Comparison of ENCODE assay signal across 21 cellular contexts in the genomic region with DNA sequence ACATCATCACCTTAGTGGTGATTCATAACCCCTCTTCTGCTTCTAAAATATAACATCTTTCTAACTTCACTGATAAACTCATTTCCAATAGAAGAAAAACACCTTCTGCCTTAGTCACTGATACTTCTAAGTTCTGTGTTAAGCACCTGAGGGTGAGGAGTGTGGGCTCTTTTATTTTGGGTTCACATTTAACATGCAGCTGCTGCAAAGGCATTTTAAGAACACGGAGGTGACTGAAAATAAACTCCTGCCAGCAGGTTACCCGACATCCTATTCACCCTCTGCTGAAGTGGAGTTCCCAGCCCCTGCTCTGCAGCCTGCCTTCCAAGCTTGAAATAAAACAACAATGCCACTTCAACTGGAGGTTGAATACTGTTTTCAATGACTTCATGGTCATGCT.
"Had no signal": no experiment of that assay in that cellular context is flagged by ENCODE, and none has a peak within 500 bp of the region (broad histone marks: within the 10 kb centered on the region; RNA-seq: fewer than 3 reads in every experiment).

No MANE protein-coding gene starts in this region.

- DNase-seq: activated CD4-positive, alpha-beta T cell treated with anti-CD3 and anti-CD28 coated beads for 1 hour; activated CD8-positive, alpha-beta memory T cell treated with anti-CD3 and anti-CD28 coated beads, Interleukin-2, amount 10 ng/mL, durations not matched to agents 7 days and 5 days; activated effector memory CD4-positive, alpha-beta T cell treated with anti-CD3 and anti-CD28 coated beads, Interleukin-2, amount 50 U/mL, for 16 hours; activated naive CD8-positive, alpha-beta T cell treated with anti-CD3 and anti-CD28 coated beads for 36 hours; activated T-cell treated with anti-CD3 and anti-CD28 coated beads, Interleukin-2, amount 50 U/mL, for 1 hour; effector CD4-positive, alpha-beta T cell; esophagus squamous epithelium; kidney; left lung; naive B cell; stimulated activated CD4-positive, alpha-beta T cell treated with anti-CD3 and anti-CD28 coated beads, Interleukin-4, amount 100 ng/mL, for 24 hours; stimulated activated naive CD4-positive, alpha-beta T cell treated with Interleukin-2 at 50 U/mL for 16 hours; substantia nigra; T1000; transverse colon had no signal

- H3K27ac ChIP-seq: coronary artery, esophagus squamous epithelium, left lung, neutrophil, parathyroid adenoma, transverse colon had no signal

- H3K36me3 ChIP-seq: transverse colon had no signal

- H3K4me3 ChIP-seq: coronary artery, esophagus squamous epithelium, left lung, transverse colon had no signal

- H3K27me3 ChIP-seq: esophagus squamous epithelium, left lung, neutrophil, transverse colon had no signal

- H3K4me1 ChIP-seq: esophagus squamous epithelium, left lung, parathyroid adenoma, transverse colon had no signal

- H3K9me3 ChIP-seq: esophagus squamous epithelium, left lung, neutrophil, transverse colon had no signal

- H3K27me3 Mint-ChIP-seq: activated naive CD8-positive, alpha-beta T cell treated with anti-CD3 and anti-CD28 coated beads for 36 hours; brain had no signal

- H3K4me3 Mint-ChIP-seq: activated CD4-positive, alpha-beta memory T cell treated with anti-CD3 and anti-CD28 coated beads for 36 hours; activated CD8-positive, alpha-beta memory T cell treated with anti-CD3 and anti-CD28 coated beads, Interleukin-2, amount 10 ng/mL, durations not matched to agents 7 days and 5 days; activated naive CD8-positive, alpha-beta T cell treated with anti-CD3 and anti-CD28 coated beads for 36 hours; brain; central memory CD8-positive, alpha-beta T cell; naive B cell had no signal

- H3K9me3 Mint-ChIP-seq: activated CD4-positive, alpha-beta memory T cell treated with anti-CD3 and anti-CD28 coated beads for 36 hours; brain had no signal

- H3K27ac Mint-ChIP-seq: activated CD4-positive, alpha-beta memory T cell treated with anti-CD3 and anti-CD28 coated beads for 36 hours; activated CD8-positive, alpha-beta memory T cell treated with anti-CD3 and anti-CD28 coated beads, Interleukin-2, amount 10 ng/mL, durations not matched to agents 7 days and 5 days; activated naive CD8-positive, alpha-beta T cell treated with anti-CD3 and anti-CD28 coated beads for 36 hours had no signal

- ATAC-seq: activated CD8-positive, alpha-beta memory T cell treated with anti-CD3 and anti-CD28 coated beads, Interleukin-2, amount 10 ng/mL, durations not matched to agents 7 days and 5 days; left lung had no signal
